Comparison of ENCODE assay signal across 28 cellular contexts in genomic region chr1:175172503-175172902, GRCh38. TPM values are rescaled to one million over a fixed set of nuclear protein-coding genes. Genes with fewer than 3 reads are reported as not detected.
A peak's percentile ranks its signal among the peaks of the same experiment; 100 is the strongest.
DNase-seq lines count a peak whose midpoint lies in the region; ATAC-seq and FAIRE-seq lines count a peak whose summit lies in the region.
"Had no signal": no experiment of that assay in that cellular context is flagged by ENCODE, and none has a peak within 500 bp of the region (broad histone marks: within the 10 kb centered on the region; RNA-seq: fewer than 3 reads in every experiment).

No MANE protein-coding gene starts in this region.

- H3K27me3 ChIP-seq in mesenchymal stem cell (ENCODE audit: control insufficient read depth in 1 of 2, insufficient read depth in 1 of 2, low read length in 2 of 2) = peaks cover 0 to under 1% of the 10 kb centered on the region in 2 experiments
- H3K27me3 ChIP-seq: BLaER1 treated with 17β-estradiol and CSF1 and Interleukin-3, amounts not matched to agents 10 nM and 100 nM; foreskin keratinocyte; ovary had no signal

- no peak overlapping the region for H2BK12ac ChIP-seq in mesenchymal stem cell (ENCODE audit: low read length in 2 of 2)

- 95% methylated on average over 3 of the region's 3 CpGs for whole genome bisulfite sequencing in mesenchymal stem cell

- H3K14ac ChIP-seq in mesenchymal stem cell (ENCODE audit: low read length in 2 of 2) = no peak overlapping the region

- no peak for ATAC-seq in HG03097 (IDR thresholded peaks at IDR 0.05; ENCODE audit: low FRiP score, unreplicated experiment)
- ATAC-seq in GM18858 (IDR thresholded peaks at IDR 0.05; ENCODE audit: unreplicated experiment) = no peak
- ATAC-seq: esophagus mucosa; foreskin keratinocyte; left lobe of liver; right cardiac atrium; stimulated activated naive CD8-positive, alpha-beta T cell treated with anti-CD3 and anti-CD28 coated beads, Interleukin-15, Interleukin-2, amounts not matched to agents 100 U/mL and 50 U/mL, for 24 hours had no signal

- no peak overlapping the region for H2AFZ ChIP-seq in mesenchymal stem cell (ENCODE audit: low read depth, low read length)

- no peaks in the 10 kb centered on the region for H3K36me3 ChIP-seq in mesenchymal stem cell (ENCODE audit: control insufficient read depth in 1 of 2, insufficient read depth in 2 of 2, low read depth in 1 of 2, low read length in 2 of 2)
- H3K36me3 ChIP-seq: ovary had no signal

- FAIRE-seq in islet of Langerhans (lab: Jason Lieb, UNC) = peak; percentile 84
- FAIRE-seq: colon had no signal

- H4K91ac ChIP-seq in mesenchymal stem cell (ENCODE audit: low read length) = no peak overlapping the region

- no peak overlapping the region for H4K8ac ChIP-seq in mesenchymal stem cell (ENCODE audit: low read length)

- H2BK5ac ChIP-seq in mesenchymal stem cell (ENCODE audit: low read depth, low read length, poor library complexity, severe bottlenecking) = no peak overlapping the region

- no peak overlapping the region for H3K4ac ChIP-seq in mesenchymal stem cell (ENCODE audit: low read depth in 1 of 2, low read length in 2 of 2)

- H3K4me3 ChIP-seq in mesenchymal stem cell (ENCODE audit: insufficient read depth in 1 of 2, low read depth in 1 of 2, low read length in 2 of 2) = no peak overlapping the region
- H3K4me3 ChIP-seq: BLaER1 treated with 17β-estradiol and CSF1 and Interleukin-3, amounts not matched to agents 10 nM and 100 nM; ovary had no signal

- H3K4me2 ChIP-seq in mesenchymal stem cell (ENCODE audit: low read length, poor library complexity, severe bottlenecking) = no peak overlapping the region
- H3K4me2 ChIP-seq: BLaER1 treated with 17β-estradiol and CSF1 and Interleukin-3, amounts not matched to agents 10 nM and 100 nM had no signal

- no peak overlapping the region for H3K27ac ChIP-seq in mesenchymal stem cell (ENCODE audit: low read length, poor library complexity, severe bottlenecking)
- H3K27ac ChIP-seq: BLaER1 treated with 17β-estradiol and CSF1 and Interleukin-3, amounts not matched to agents 10 nM and 100 nM; foreskin keratinocyte; ovary; VCaP had no signal

- no peaks in the 10 kb centered on the region for H3K9me3 ChIP-seq in mesenchymal stem cell (ENCODE audit: control insufficient read depth, low read length)
- H3K9me3 ChIP-seq: ovary had no signal

- H2BK120ac ChIP-seq in mesenchymal stem cell (ENCODE audit: low read depth, low read length) = no peak overlapping the region

- H3K79me1 ChIP-seq in mesenchymal stem cell (replicated peaks; ENCODE audit: low read length, poor library complexity, severe bottlenecking) = no peaks in the 10 kb centered on the region

- no peak overlapping the region for H2BK15ac ChIP-seq in mesenchymal stem cell (ENCODE audit: low read depth, poor library complexity, severe bottlenecking)

- no peak overlapping the region for H3K9ac ChIP-seq in mesenchymal stem cell (ENCODE audit: low read length)
- H3K9ac ChIP-seq: BLaER1 treated with 17β-estradiol and CSF1 and Interleukin-3, amounts not matched to agents 10 nM and 100 nM had no signal

- no peak overlapping the region for H3K23ac ChIP-seq in mesenchymal stem cell (ENCODE audit: low read length in 2 of 2)

- no peak overlapping the region for H3K18ac ChIP-seq in mesenchymal stem cell (ENCODE audit: low read depth in 1 of 2, low read length in 2 of 2)

- no peaks in the 10 kb centered on the region for H3K4me1 ChIP-seq in mesenchymal stem cell (ENCODE audit: control insufficient read depth, insufficient read depth, low read depth, low read length)

- peak; percentile 8 for DNase-seq in H4 (ENCODE audit: low spot score)
- peak; percentile 34 for DNase-seq in NCI-H1436 treated with DMSO at 0.1 percent for 48 hours (lab: John Stamatoyannopoulos, UW)
- peak; percentile 87 for DNase-seq in NCI-H748 (lab: John Stamatoyannopoulos, UW; ENCODE audit: unreplicated experiment)
- no peak for DNase-seq in mesenchymal stem cell
- DNase-seq in CD1c-positive myeloid dendritic cell (ENCODE audit: extremely low spot score) = no peak
- DNase-seq: activated CD4-positive, alpha-beta T cell treated with anti-CD3 and anti-CD28 coated beads for 48 hours; activated naive CD4-positive, alpha-beta T cell treated with anti-CD3 and anti-CD28 coated beads for 36 hours; activated T-cell treated with anti-CD3 and anti-CD28 coated beads, Interleukin-2, amount 50 U/mL, for 48 hours; Calu3; effector memory CD4-positive, alpha-beta T cell; foreskin keratinocyte; H9; immature natural killer cell; NCI-H1048; NCI-H226; ovary; right cardiac atrium; stimulated activated CD4-positive, alpha-beta T cell treated with anti-CD3 and anti-CD28 coated beads, Interleukin-4, amount 100 ng/mL, for 4 hours; stimulated activated naive CD8-positive, alpha-beta T cell treated with anti-CD3 and anti-CD28 coated beads, Interleukin-15, Interleukin-2, amounts not matched to agents 100 U/mL and 50 U/mL, for 24 hours had no signal

- no peak overlapping the region for H2AK5ac ChIP-seq in mesenchymal stem cell (ENCODE audit: low read length, severe bottlenecking)

RNA-seq across cellular contexts. Expression of gene KIAA0040, which starts 20.1 kb away (rescaled TPM):
- total RNA-seq in H4 (2014; rRNA removed; shearing (Covaris generic)) = 2.3 and 5.8 TPM in 2 replicates
- 2.7 TPM for polyA plus RNA-seq in mesenchymal stem cell (2013, experiment 1 of 2)
- 2.7 TPM for polyA plus RNA-seq in mesenchymal stem cell (2013, experiment 2 of 2)
- total RNA-seq: LHCN-M2 had no signal

Comparison
In these comparisons a context has a peak if more than half of its experiments do, and no peak if none do; other contexts are left out.
1. DNase-seq: peak in H4 (single experiment), NCI-H1436 treated with DMSO at 0.1 percent for 48 hours (single experiment) and NCI-H748 (single experiment); none in mesenchymal stem cell (single experiment) and CD1c-positive myeloid dendritic cell (single experiment).